ENCODE assay signal across 8 cellular contexts in genomic region chr5:134370871-134371833, GRCh38. TPM values are rescaled to one million over a fixed set of nuclear protein-coding genes. Genes with fewer than 3 reads are reported as not detected.
DNase-seq lines count a peak whose midpoint lies in the region; ATAC-seq lines count a peak whose summit lies in the region.

Gene UBE2B, plus strand, starts transcription at chr5:134371569. Its CDS starts 27 bp downstream, at chr5:134371596.

- peak within 1 kb of the TSS; percentile 90 to 99 (median 98) for H3K4me3 Mint-ChIP-seq in IgD-negative memory B cell

- H3K36me3 Mint-ChIP-seq in IgD-negative memory B cell: peaks cover 3% of the 10 kb centered on the region

- peak; percentile 72 for ATAC-seq in GM21529 (IDR thresholded peaks at IDR 0.05; ENCODE audit: unreplicated experiment)

- peak; percentile 97 for DNase-seq in DMS 273 treated with DMSO at 0.1 percent for 48 hours (lab: John Stamatoyannopoulos, UW)
- DNase-seq in OCI-M2 (lab: John Stamatoyannopoulos, UW; ENCODE audit: unreplicated experiment): peak; percentile 73
- DNase-seq in activated T-cell treated with anti-CD3 and anti-CD28 coated beads for 4 hours: peak; percentile 96
- DNase-seq in epidermal melanocyte (ENCODE audit: insufficient read length, low spot score): peak; percentile 87
- DNase-seq in middle frontal gyrus (ENCODE audit: extremely low spot score, low spot score): peak; percentile 98
- peak; percentile 87 to 95 for DNase-seq in stimulated activated CD8-positive, alpha-beta memory T cell treated with anti-CD3 and anti-CD28 coated beads, Interleukin-2, amount 100 ng/mL, for 48 hours (ENCODE audit: low read depth in 2 of 2)

- H3K9me3 Mint-ChIP-seq in IgD-negative memory B cell: no peaks in the 10 kb centered on the region

- peaks cover 36 to 42% (median 37%) of the 10 kb centered on the region in 3 donors for H3K4me1 Mint-ChIP-seq in IgD-negative memory B cell

- H3K27me3 Mint-ChIP-seq in IgD-negative memory B cell: peaks cover 1% of the 10 kb centered on the region

- peak within 1 kb of the TSS; percentile 98 to 100 (median 100) for H3K27ac Mint-ChIP-seq in IgD-negative memory B cell

RNA-seq across cellular contexts. Expression of gene UBE2B, which starts in this region (rescaled TPM):
- 65.2 TPM for polyA plus RNA-seq in IgD-negative memory B cell

Comparison
In these comparisons a context has a peak if more than half of its experiments do, and no peak if none do; other contexts are left out.
1. Peak in every context shown above with its lines: DNase-seq and ATAC-seq.